Comparison of ENCODE assay signal across 14 cellular contexts in the genomic region with DNA sequence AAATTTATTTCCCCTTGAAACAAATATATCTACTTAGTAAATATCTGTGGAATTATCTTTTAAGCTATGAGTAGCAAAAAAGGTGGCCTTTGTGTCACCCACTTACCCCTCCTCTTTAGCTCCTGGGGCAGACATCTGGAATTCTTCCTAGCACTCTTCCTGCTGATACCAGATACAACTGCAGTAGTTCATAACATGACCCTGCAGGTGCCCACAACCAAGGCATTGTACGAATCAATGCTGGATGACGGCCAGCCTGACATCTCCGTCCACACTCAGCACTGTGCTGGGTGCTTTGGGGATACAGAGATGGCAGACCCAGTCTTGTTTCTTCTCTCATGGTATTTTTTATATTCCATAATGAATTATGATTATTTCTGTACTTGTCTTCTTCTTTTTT.
"Had no signal": no experiment of that assay in that cellular context is flagged by ENCODE, and none has a peak within 500 bp of the region (broad histone marks: within the 10 kb centered on the region; RNA-seq: fewer than 3 reads in every experiment).

No MANE protein-coding gene starts in this region.

- H3K9me3 Mint-ChIP-seq: activated CD4-positive, alpha-beta T cell treated with anti-CD3 and anti-CD28 coated beads, Interleukin-2, amount 10 ng/mL, durations not matched to agents 24 days and 14 days; activated naive CD4-positive, alpha-beta T cell treated with anti-CD3 and anti-CD28 coated beads, Interleukin-2, amount 10 ng/mL, durations not matched to agents 7 days and 5 days; neural progenitor cell; stimulated activated naive CD8-positive, alpha-beta T cell treated with anti-CD3 and anti-CD28 coated beads, Interleukin-15, amount 100 ng/mL, for 72 hours; T-helper 1 cell treated with Interleukin-12 subunit alpha and Interleukin-12 subunit beta and Interleukin-4 antibody, amounts not matched to agents 30 μg/mL and 1 μg/mL, for 36 hours; WTC11 had no signal

- H3K27me3 ChIP-seq: adrenal gland, esophagus muscularis mucosa, neural progenitor cell, sigmoid colon had no signal

- H3K9me3 ChIP-seq: adrenal gland, esophagus muscularis mucosa, sigmoid colon, thoracic aorta had no signal

- H3K27ac ChIP-seq: adrenal gland, esophagus muscularis mucosa, neural progenitor cell, sigmoid colon, SK-N-MC, thoracic aorta had no signal

- H3K4me3 Mint-ChIP-seq: activated CD4-positive, alpha-beta T cell treated with anti-CD3 and anti-CD28 coated beads, Interleukin-2, amount 10 ng/mL, durations not matched to agents 24 days and 14 days; activated CD8-positive, alpha-beta T cell treated with anti-CD3 and anti-CD28 coated beads, Interleukin-2, amount 10 ng/mL, durations not matched to agents 7 days and 5 days; activated naive CD4-positive, alpha-beta T cell treated with anti-CD3 and anti-CD28 coated beads, Interleukin-2, amount 10 ng/mL, durations not matched to agents 7 days and 5 days; neural progenitor cell; WTC11 had no signal

- H3K36me3 ChIP-seq: adrenal gland, esophagus muscularis mucosa, neural progenitor cell, sigmoid colon, thoracic aorta had no signal

- H3K36me3 Mint-ChIP-seq: activated naive CD4-positive, alpha-beta T cell treated with anti-CD3 and anti-CD28 coated beads, Interleukin-2, amount 10 ng/mL, durations not matched to agents 7 days and 5 days; neural progenitor cell; WTC11 had no signal

- H3K27ac Mint-ChIP-seq: activated CD4-positive, alpha-beta T cell treated with anti-CD3 and anti-CD28 coated beads, Interleukin-2, amount 10 ng/mL, durations not matched to agents 24 days and 14 days; activated CD8-positive, alpha-beta T cell treated with anti-CD3 and anti-CD28 coated beads, Interleukin-2, amount 10 ng/mL, durations not matched to agents 7 days and 5 days; activated naive CD4-positive, alpha-beta T cell treated with anti-CD3 and anti-CD28 coated beads, Interleukin-2, amount 10 ng/mL, durations not matched to agents 7 days and 5 days; neural progenitor cell; WTC11 had no signal

- ATAC-seq: activated CD8-positive, alpha-beta T cell treated with anti-CD3 and anti-CD28 coated beads, Interleukin-2, amount 10 ng/mL, durations not matched to agents 7 days and 5 days; stimulated activated naive CD8-positive, alpha-beta T cell treated with anti-CD3 and anti-CD28 coated beads, Interleukin-15, amount 100 ng/mL, for 72 hours; WTC11 had no signal

- DNase-seq: activated CD4-positive, alpha-beta T cell treated with anti-CD3 and anti-CD28 coated beads, Interleukin-2, amount 10 ng/mL, durations not matched to agents 24 days and 14 days; activated CD8-positive, alpha-beta memory T cell treated with anti-CD3 and anti-CD28 coated beads, Interleukin-2, amount 50 U/mL, for 4 hours; activated CD8-positive, alpha-beta T cell treated with anti-CD3 and anti-CD28 coated beads, Interleukin-2, amount 10 ng/mL, durations not matched to agents 7 days and 5 days; activated naive CD4-positive, alpha-beta T cell treated with anti-CD3 and anti-CD28 coated beads, Interleukin-2, amount 10 ng/mL, durations not matched to agents 7 days and 5 days; adrenal gland; sigmoid colon; stimulated activated CD4-positive, alpha-beta T cell treated with anti-CD3 and anti-CD28 coated beads, Interleukin-1b, Interleukin-23, amount 100 ng/mL, for 48 hours; stimulated activated naive CD8-positive, alpha-beta T cell treated with anti-CD3 and anti-CD28 coated beads, Interleukin-15, amount 100 ng/mL, for 72 hours had no signal

- H3K4me3 ChIP-seq: adrenal gland, esophagus muscularis mucosa, neural progenitor cell, sigmoid colon, SK-N-MC, thoracic aorta had no signal

- H3K27me3 Mint-ChIP-seq: activated CD4-positive, alpha-beta T cell treated with anti-CD3 and anti-CD28 coated beads, Interleukin-2, amount 10 ng/mL, durations not matched to agents 24 days and 14 days; stimulated activated naive CD8-positive, alpha-beta T cell treated with anti-CD3 and anti-CD28 coated beads, Interleukin-15, amount 100 ng/mL, for 72 hours had no signal
